16 cellular contexts compared by ENCODE assay signal in the genomic region with DNA sequence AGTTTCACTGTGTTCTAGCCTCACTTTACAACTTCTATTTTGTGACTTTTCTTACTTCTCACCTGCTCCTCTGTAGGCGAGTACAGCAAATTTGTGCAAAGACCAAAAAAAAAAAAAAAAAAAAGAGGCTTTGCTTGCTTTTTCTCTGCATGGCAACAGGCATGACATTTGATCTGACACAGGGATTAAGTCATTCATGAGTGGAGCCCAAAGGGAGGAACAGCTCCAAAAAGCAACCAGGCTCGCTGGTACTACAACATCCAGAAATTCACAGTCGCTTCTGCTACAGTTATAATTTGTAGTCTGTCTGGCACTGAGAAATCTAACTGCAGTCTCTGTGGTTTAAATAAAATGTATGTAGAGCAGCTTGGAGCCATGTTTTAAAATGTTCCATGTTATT. TPM values are rescaled to one million over a fixed set of nuclear protein-coding genes. Genes with fewer than 3 reads are reported as not detected.
DNase-seq lines count a peak whose midpoint lies in the region; ATAC-seq, FAIRE-seq and TF ChIP-seq lines count a peak whose summit lies in the region.
"Had no signal": no experiment of that assay in that cellular context is flagged by ENCODE, and none has a peak within 500 bp of the region (broad histone marks: within the 10 kb centered on the region; RNA-seq: fewer than 3 reads in every experiment).

No MANE protein-coding gene starts in this region.

- no peaks in the 10 kb centered on the region for H3K36me3 Mint-ChIP-seq in effector memory CD8-positive, alpha-beta T cell (ENCODE audit: insufficient read depth)
- H3K36me3 Mint-ChIP-seq: activated naive CD4-positive, alpha-beta T cell treated with anti-CD3 and anti-CD28 coated beads, Interleukin-2, amount 10 ng/mL, durations not matched to agents 7 days and 5 days; immature natural killer cell had no signal

- H3K9me3 ChIP-seq in IMR-90 (ENCODE audit: control insufficient read depth, insufficient read depth, low read length): no peaks in the 10 kb centered on the region
- no peaks in the 10 kb centered on the region for H3K9me3 ChIP-seq in psoas muscle
- H3K9me3 ChIP-seq in small intestine (ENCODE audit: control insufficient read depth, low read depth): no peaks in the 10 kb centered on the region
- no peaks in the 10 kb centered on the region for H3K9me3 ChIP-seq in tibial nerve
- H3K9me3 ChIP-seq: esophagus squamous epithelium had no signal

- peaks cover 48 to 49% of the 10 kb centered on the region in 2 donors for H3K27me3 Mint-ChIP-seq in effector memory CD8-positive, alpha-beta T cell

- no peak overlapping the region for H3K27ac Mint-ChIP-seq in effector memory CD8-positive, alpha-beta T cell
- H3K27ac Mint-ChIP-seq: activated naive CD4-positive, alpha-beta T cell treated with anti-CD3 and anti-CD28 coated beads, Interleukin-2, amount 10 ng/mL, durations not matched to agents 7 days and 5 days; immature natural killer cell; stimulated activated naive CD8-positive, alpha-beta T cell treated with anti-CD3 and anti-CD28 coated beads, Interleukin-15, Interleukin-2, amounts not matched to agents 100 ng/mL and 50 ng/mL, for 24 hours had no signal

- no peak overlapping the region for H2AK9ac ChIP-seq in IMR-90 (replicated peaks; ENCODE audit: low read depth, low read length, poor library complexity)

- in situ Hi-C loops in IMR-90 (cut with MboI; ENCODE audit: low sequenced_read_pairs): no loop called here

- no peaks in the 10 kb centered on the region for H3K36me3 ChIP-seq in IMR-90 (ENCODE audit: control insufficient read depth, insufficient read depth, low read length)
- H3K36me3 ChIP-seq in psoas muscle (ENCODE audit: insufficient read depth in 1 of 2, low read depth in 1 of 2): no peaks in the 10 kb centered on the region
- H3K36me3 ChIP-seq in small intestine (ENCODE audit: control insufficient read depth in 2 of 2, insufficient read depth in 2 of 2, low read length in 2 of 2): no peaks in the 10 kb centered on the region
- H3K36me3 ChIP-seq in tibial nerve: no peaks in the 10 kb centered on the region
- H3K36me3 ChIP-seq: esophagus squamous epithelium had no signal

- H2AFZ ChIP-seq in IMR-90 (replicated peaks; ENCODE audit: low read length, poor library complexity): no peak overlapping the region

- H3K9me1 ChIP-seq in IMR-90 (ENCODE audit: insufficient read depth, low read length): peaks cover 4% of the 10 kb centered on the region

- no peak overlapping the region for H4K5ac ChIP-seq in IMR-90 (ENCODE audit: low read depth, low read length)

- no peak for FAIRE-seq in small intestine (lab: Jason Lieb, UNC)
- FAIRE-seq: HepG2 had no signal

- H3K23ac ChIP-seq in IMR-90 (ENCODE audit: low read depth, low read length): no peak overlapping the region

- no peak overlapping the region for H2BK20ac ChIP-seq in IMR-90 (ENCODE audit: low read depth, low read length)

- CTCF ChIA-PET in IMR-90 (lab: Yijun Ruan, JAX): interaction anchor here (0.6 kb wide), 1 partner anchor 84 kb away, joined by 3 read pairs; no protein-coding TSS in a partner anchor

- H3K4me1 ChIP-seq in IMR-90 (ENCODE audit: control insufficient read depth, insufficient read depth, low read length): peaks cover 15% of the 10 kb centered on the region
- peaks cover 26% of the 10 kb centered on the region for H3K4me1 ChIP-seq in psoas muscle
- no peaks in the 10 kb centered on the region for H3K4me1 ChIP-seq in small intestine (ENCODE audit: control insufficient read depth in 2 of 2, insufficient read depth in 1 of 2, low read depth in 1 of 2, low read length in 1 of 2)
- no peaks in the 10 kb centered on the region for H3K4me1 ChIP-seq in tibial nerve
- H3K4me1 ChIP-seq: esophagus squamous epithelium had no signal

- dilution Hi-C loops in IMR-90 (cut with HindIII; ENCODE audit: low sequenced_read_pairs, unreplicated experiment): no loop called here

- H3K4ac ChIP-seq in IMR-90 (ENCODE audit: low read depth, low read length): no peak overlapping the region

- WGBS in IMR-90 (ENCODE audit: extremely low coverage in 2 of 2, insufficient read length in 1 of 2), 2 experiments: no CpG with 5 or more reads among the region's 3 CpGs
- WGBS in psoas muscle, 3 donors: 15 to 20% (median 20%) methylated on average over 3 of the region's 3 CpGs
- WGBS in small intestine, 3 donors: 61 to 72% (median 72%) methylated on average over 3 of the region's 3 CpGs
- WGBS in tibial nerve, 2 donors: 43 to 57% methylated on average over 3 of the region's 3 CpGs

- H3K14ac ChIP-seq in IMR-90 (replicated peaks; ENCODE audit: low read depth, low read length): no peak overlapping the region

- H2AK5ac ChIP-seq in IMR-90 (ENCODE audit: low read depth, low read length): no peak overlapping the region

- no peak for TF ChIP-seq RAD21 in IMR-90 (IDR thresholded peaks at IDR 0.05; ENCODE audit: low read length)

- H3K9me3 Mint-ChIP-seq in effector memory CD8-positive, alpha-beta T cell: no peaks in the 10 kb centered on the region
- H3K9me3 Mint-ChIP-seq: activated naive CD4-positive, alpha-beta T cell treated with anti-CD3 and anti-CD28 coated beads, Interleukin-2, amount 10 ng/mL, durations not matched to agents 7 days and 5 days; immature natural killer cell; stimulated activated naive CD8-positive, alpha-beta T cell treated with anti-CD3 and anti-CD28 coated beads, Interleukin-15, Interleukin-2, amounts not matched to agents 100 ng/mL and 50 ng/mL, for 24 hours had no signal

- H3K9ac ChIP-seq in IMR-90 (ENCODE audit: low read depth, low read length): no peak overlapping the region

- H2BK120ac ChIP-seq in IMR-90 (ENCODE audit: low read depth, low read length): no peak overlapping the region

- H2BK15ac ChIP-seq in IMR-90 (ENCODE audit: low read depth, low read length): no peak overlapping the region

- H3K4me3 ChIP-seq in IMR-90 (ENCODE audit: insufficient read depth, low read depth, low read length) (no peak overlapping the region), coronary artery (peak overlapping the region; percentile 57), psoas muscle (peak overlapping the region; percentile 53), small intestine (ENCODE audit: low read depth in 1 of 2, low read length in 2 of 2) (no peak overlapping the region), tibial nerve (no peak overlapping the region)

- BruUV-seq in IMR-90 (replicated peaks; lab: Mats Ljungman, UMichigan): no TSS peak

- DNase-seq in D341Med (ENCODE audit: low spot score) (peak; percentile 30), IMR-90 (no peak), coronary artery (ENCODE audit: low spot score) (no peak), psoas muscle (no peak), small intestine (no peak), glomerular visceral epithelial cell (ENCODE audit: extremely low spot score) (no peak), tibial nerve (ENCODE audit: low spot score in 2 of 2) (no peak)
- no peak for DNase-seq in effector memory CD8-positive, alpha-beta T cell
- DNase-seq: activated naive CD4-positive, alpha-beta T cell treated with anti-CD3 and anti-CD28 coated beads, Interleukin-2, amount 10 ng/mL, durations not matched to agents 7 days and 5 days; esophagus squamous epithelium; immature natural killer cell; NCI-H1105 treated with DMSO at 0.1 percent for 48 hours; NCI-H748 treated with DMSO at 0.1 percent for 48 hours; SHP77 treated with DMSO at 0.1 percent for 48 hours had no signal

- no peak overlapping the region for H3K4me3 Mint-ChIP-seq in effector memory CD8-positive, alpha-beta T cell
- H3K4me3 Mint-ChIP-seq: activated naive CD4-positive, alpha-beta T cell treated with anti-CD3 and anti-CD28 coated beads, Interleukin-2, amount 10 ng/mL, durations not matched to agents 7 days and 5 days; immature natural killer cell; stimulated activated naive CD8-positive, alpha-beta T cell treated with anti-CD3 and anti-CD28 coated beads, Interleukin-15, Interleukin-2, amounts not matched to agents 100 ng/mL and 50 ng/mL, for 24 hours had no signal

- H3K79me1 ChIP-seq in IMR-90 (ENCODE audit: low read depth in 1 of 2, low read length in 2 of 2): no peaks in the 10 kb centered on the region

- intact Hi-C loops in IMR-90 (cut with micrococcal nuclease) (no loop called here), psoas muscle (cut with DNase I) (no loop called here)

- ATAC-seq in IMR-90 (ENCODE audit: low read depth) (no peak; the same call in 1 of the 2 replicates), psoas muscle (peak; percentile 43 to 85 (median 64))
- no peak for ATAC-seq in effector memory CD8-positive, alpha-beta T cell (replicated peaks)
- ATAC-seq: HepG2 had no signal

- H4K20me1 ChIP-seq in IMR-90 (ENCODE audit: insufficient read depth, low read length): no peaks in the 10 kb centered on the region

- TF ChIP-seq EP300 in tibial nerve (IDR thresholded peaks at IDR 0.05): no peak

- no peak overlapping the region for H4K91ac ChIP-seq in IMR-90 (ENCODE audit: insufficient read depth, low read depth, low read length)

- no peak overlapping the region for H2BK5ac ChIP-seq in IMR-90 (ENCODE audit: low read depth, low read length, poor library complexity, severe bottlenecking)

- H3K18ac ChIP-seq in IMR-90 (ENCODE audit: low read depth, low read length): no peak overlapping the region

- no peaks in the 10 kb centered on the region for H3K4me1 Mint-ChIP-seq in effector memory CD8-positive, alpha-beta T cell (ENCODE audit: low read depth in 2 of 2)
- H3K4me1 Mint-ChIP-seq: activated naive CD4-positive, alpha-beta T cell treated with anti-CD3 and anti-CD28 coated beads, Interleukin-2, amount 10 ng/mL, durations not matched to agents 7 days and 5 days; immature natural killer cell had no signal

- TF ChIP-seq POLR2A in IMR-90 (IDR thresholded peaks at IDR 0.05; ENCODE audit: low read depth, low read length): no peak
- TF ChIP-seq POLR2A in tibial nerve (IDR thresholded peaks at IDR 0.05): no peak

- H3K27me3 ChIP-seq in IMR-90 (ENCODE audit: control insufficient read depth, insufficient read depth, low read length) (no peaks in the 10 kb centered on the region), psoas muscle (ENCODE audit: insufficient read depth in 3 of 3, low read length in 2 of 3) (no peaks in the 10 kb centered on the region), small intestine (ENCODE audit: control insufficient read depth in 2 of 2, insufficient read depth in 2 of 2, low read length in 2 of 2) (no peaks in the 10 kb centered on the region), tibial nerve (peaks cover 0 to 3% of the 10 kb centered on the region in 2 donors)

- TF ChIP-seq CTCF in IMR-90 (conservative IDR thresholded peaks at IDR 0.05; ENCODE audit: low read depth, low read length): no peak
- TF ChIP-seq CTCF in coronary artery (IDR thresholded peaks at IDR 0.05): no peak
- TF ChIP-seq CTCF in psoas muscle (IDR thresholded peaks at IDR 0.05): no peak
- no peak for TF ChIP-seq CTCF in tibial nerve (IDR thresholded peaks at IDR 0.05)

- H3K27ac ChIP-seq in IMR-90 (ENCODE audit: insufficient read depth, low read length) (no peak overlapping the region), coronary artery (peak overlapping the region; percentile 69 to 81), psoas muscle (no peak overlapping the region), small intestine (ENCODE audit: low read depth in 1 of 2, low read length in 1 of 2) (no peak overlapping the region), tibial nerve (no peak overlapping the region)
- H3K27ac ChIP-seq: esophagus squamous epithelium had no signal

- H3K4me2 ChIP-seq in IMR-90 (ENCODE audit: low read depth, low read length): 0 out of 2 replicates have a peak overlapping the region, but pooled peaks have one; percentile 6

- H4K8ac ChIP-seq in IMR-90 (ENCODE audit: low read depth in 2 of 2, low read length in 2 of 2): no peak overlapping the region

- no peak overlapping the region for H3K56ac ChIP-seq in IMR-90 (ENCODE audit: extremely low read depth, insufficient read depth, low read length)

- POLR2A ChIA-PET in IMR-90 (lab: Charles Lee; ENCODE audit: unreplicated experiment): no interaction called here

RNA-seq across cellular contexts. Expression of gene MKX, which starts 31.7 kb away (rescaled TPM):
- total RNA-seq in IMR-90 (2012; rRNA removed): 0.28 and 0.36 TPM in 2 replicates
- polyA plus RNA-seq in IMR-90 (2012; rRNA removed): 0.10 and 0.11 TPM in 2 replicates
- polyA plus RNA-seq in IMR-90 (2012; cell fraction: cytosol; rRNA removed): 0.10 and 0.24 TPM in 2 replicates
- 0.04 and 0.16 TPM in 2 replicates for polyA plus RNA-seq in IMR-90 (2012; cell fraction: nucleus; rRNA removed; ENCODE audit: low replicate concordance)
- total RNA-seq in psoas muscle: under 1 TPM in 3 of 4 donors, not detected in 1; 0.06 to 0.24 (median 0.19) TPM
- under 1 TPM; 0.01 to 0.07 (median 0.05) TPM for polyA plus RNA-seq in psoas muscle
- under 1 TPM in 2 of 3 donors, not detected in 1; 0.27 to 0.31 TPM for polyA plus RNA-seq in small intestine
- 1 to 10 TPM in 2 of 4 donors, under 1 TPM in 2; 0.63 to 1.2 (median 1.0) TPM for total RNA-seq in tibial nerve
- total RNA-seq: HepG2 had no signal
- polyA plus RNA-seq: HepG2, immature natural killer cell had no signal

Comparison
In these comparisons a context has a peak if more than half of its experiments do, and no peak if none do; other contexts are left out.
1. ATAC-seq: peak in psoas muscle (4 of 4); none in IMR-90 (single experiment) and effector memory CD8-positive, alpha-beta T cell (single experiment).
2. H3K27ac ChIP-seq: peak in coronary artery (2 of 2); none in IMR-90 (single experiment), psoas muscle (single experiment), small intestine (0 of 2) and tibial nerve (0 of 4).
3. H3K4me3 ChIP-seq: peak in coronary artery (single experiment) and psoas muscle (single experiment); none in IMR-90 (single experiment), small intestine (0 of 2) and tibial nerve (0 of 4).